ENCODE assay signal across 10 cellular contexts in genomic region chr2:157173740-157174184, GRCh38.
A peak's percentile ranks its signal among the peaks of the same experiment; 100 is the strongest.
DNase-seq lines count a peak whose midpoint lies in the region; ATAC-seq, FAIRE-seq and TF ChIP-seq lines count a peak whose summit lies in the region.
"Had no signal": no experiment of that assay in that cellular context is flagged by ENCODE, and none has a peak within 500 bp of the region (broad histone marks: within the 10 kb centered on the region; RNA-seq: fewer than 3 reads in every experiment).

No MANE protein-coding gene starts in this region.

- intact Hi-C loops in Right ventricle myocardium superior (cut with DNase I), result no loop called here

- TF ChIP-seq POLR2A in H54 (IDR thresholded peaks at IDR 0.05; ENCODE audit: low read depth, low read length), result no peak

- DNase-seq in H54 (ENCODE audit: insufficient read length, low spot score), result peak; percentile 38
- peak; percentile 99 for DNase-seq in amniotic epithelial cell (ENCODE audit: low read depth)
- no peak for DNase-seq in Right ventricle myocardium superior
- DNase-seq in smooth muscle cell of the brain vasculature (ENCODE audit: low read depth, low spot score), result peak; percentile 90
- no peak for DNase-seq in activated naive CD4-positive, alpha-beta T cell treated with anti-CD3 and anti-CD28 coated beads, Interleukin-2, amount 50 U/mL, for 16 hours
- no peak for DNase-seq in activated CD8-positive, alpha-beta memory T cell treated with anti-CD3 and anti-CD28 coated beads, Interleukin-2, amount 50 U/mL, for 4 hours
- no peak for DNase-seq in GM13977 (ENCODE audit: low spot score)
- DNase-seq: activated T-cell treated with anti-CD3 and anti-CD28 coated beads, Interleukin-2, amount 50 U/mL, for 4 hours had no signal

- no peak for TF ChIP-seq CTCF in GM13977 (IDR thresholded peaks at IDR 0.05; ENCODE audit: extremely low read depth, insufficient read depth, missing control alignments)

- in situ Hi-C loops in GM13977 (cut with MboI; ENCODE audit: low pct_unique_long_range_greater_than_20kb, low sequenced_read_pairs, unreplicated experiment), result no loop called here

- peak; percentile 84 for ATAC-seq in Right ventricle myocardium superior (ENCODE audit: poor library complexity)
- ATAC-seq in GM21360 (IDR thresholded peaks at IDR 0.05; ENCODE audit: unreplicated experiment), result no peak
- ATAC-seq: activated T-cell treated with anti-CD3 and anti-CD28 coated beads, Interleukin-2, amount 50 U/mL, for 4 hours; Panc1 had no signal

- peak; percentile 100 for FAIRE-seq in H54 (lab: Jason Lieb, UNC)

Comparison
In these comparisons a context has a peak if more than half of its experiments do, and no peak if none do; other contexts are left out.
1. DNase-seq: peak in H54 (single experiment), amniotic epithelial cell (single experiment) and smooth muscle cell of the brain vasculature (single experiment); none in Right ventricle myocardium superior (single experiment), activated naive CD4-positive, alpha-beta T cell treated with anti-CD3 and anti-CD28 coated beads, Interleukin-2, amount 50 U/mL, for 16 hours (single experiment), activated CD8-positive, alpha-beta memory T cell treated with anti-CD3 and anti-CD28 coated beads, Interleukin-2, amount 50 U/mL, for 4 hours (single experiment) and GM13977 (single experiment).